8 cellular contexts compared by ENCODE assay signal in the genomic region with DNA sequence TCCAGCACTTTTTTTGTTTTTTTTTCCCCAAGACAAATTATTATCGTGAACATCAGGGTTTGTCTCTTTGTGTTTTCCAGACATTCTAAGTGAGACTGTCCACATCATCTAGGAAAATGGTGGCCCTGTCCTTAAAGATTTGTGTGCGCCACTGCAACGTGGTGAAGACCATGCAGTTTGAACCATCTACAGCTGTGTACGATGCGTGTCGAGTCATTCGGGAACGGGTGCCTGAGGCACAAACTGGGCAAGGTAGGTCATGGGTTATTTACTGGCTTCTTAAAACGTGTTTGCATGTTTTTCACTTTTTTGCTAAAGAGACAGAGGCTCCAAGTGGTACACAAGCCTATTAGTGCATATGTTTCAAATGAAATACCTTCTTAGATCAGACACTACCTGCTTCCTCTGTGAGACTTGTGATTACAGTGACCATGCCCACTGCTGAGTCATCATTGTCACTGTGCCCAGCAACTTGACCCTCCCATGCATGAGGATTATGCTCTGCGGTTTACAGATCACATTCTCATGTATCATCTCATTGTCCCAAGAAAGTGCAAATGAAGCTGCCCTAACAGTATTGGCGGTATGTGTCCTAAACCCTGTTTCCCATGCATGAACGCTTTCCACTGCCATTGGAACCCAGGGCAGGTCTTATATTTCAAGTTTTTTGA.
DNase-seq lines count a peak whose midpoint lies in the region; ATAC-seq and TF ChIP-seq lines count a peak whose summit lies in the region.

No MANE protein-coding gene starts in this region.

- DNase-seq in left cardiac atrium (peak; percentile 32), cardiac septum (ENCODE audit: low spot score) (no peak), glomerular visceral epithelial cell (ENCODE audit: extremely low spot score) (peak; percentile 92), COR-L47 (lab: John Stamatoyannopoulos, UW) (no peak), NCI-H2227 (lab: John Stamatoyannopoulos, UW; ENCODE audit: unreplicated experiment) (no peak), SIG-M5 treated with dmso at 0.1 percent for 504 hours (lab: John Stamatoyannopoulos, UW; ENCODE audit: unreplicated experiment) (no peak)

- intact Hi-C loops in left cardiac atrium (cut with DNase I) (loop anchor here (5.0 to 10.0 kb wide), 3 partner anchors 93 to 255 kb away; a partner anchor contains a TSS), cardiac septum (cut with DNase I) (no loop called here)

- ATAC-seq in left cardiac atrium (peak; percentile 39 to 76), SK-N-SH treated with all-trans-retinoic acid at 6 μM for 48 hours (peak; percentile 88), GM19467 (IDR thresholded peaks at IDR 0.05; ENCODE audit: unreplicated experiment) (no peak)

TF ChIP-seq in SK-N-SH treated with all-trans-retinoic acid at 6 μM for 48 hours, 23 proteins besides CTCF, POLR2A, EP300 and RAD21:
- no peak for TF ChIP-seq ZFP30 (CRISPR knock-in tag; IDR thresholded peaks at IDR 0.05)

Comparison
In these comparisons a context has a peak if more than half of its experiments do, and no peak if none do; other contexts are left out.
1. DNase-seq: peak in left cardiac atrium (single experiment) and glomerular visceral epithelial cell (single experiment); none in cardiac septum (single experiment), COR-L47 (single experiment), NCI-H2227 (single experiment) and SIG-M5 treated with dmso at 0.1 percent for 504 hours (single experiment).